In the genomic region with DNA sequence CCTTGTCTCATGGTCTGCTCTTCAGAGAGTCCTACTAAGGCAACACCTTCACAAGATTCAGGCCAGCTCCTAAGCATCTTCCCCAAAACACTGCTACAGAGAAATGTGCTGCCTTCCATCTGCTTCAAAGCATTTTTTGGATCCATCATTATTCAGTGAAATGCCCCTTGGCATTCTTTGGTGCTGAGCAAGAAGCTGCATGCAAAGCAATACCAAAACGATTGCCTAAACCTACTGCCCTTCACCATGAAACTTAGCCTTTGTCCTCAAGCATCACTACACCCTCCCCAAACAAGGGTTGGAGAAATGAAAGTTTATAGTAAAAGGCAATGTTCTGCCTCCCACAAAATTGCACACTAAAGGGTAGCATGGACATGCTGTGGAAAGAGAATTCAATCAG, we compare ENCODE assay signal across 1 cellular context.
TF ChIP-seq lines count a peak whose summit lies in the region.

No MANE protein-coding gene starts in this region.

TF ChIP-seq in SK-N-SH treated with all-trans-retinoic acid at 6 μM for 48 hours, 23 proteins besides CTCF, POLR2A, EP300 and RAD21 (continued from another document):
- TF ChIP-seq, protein P1, sequence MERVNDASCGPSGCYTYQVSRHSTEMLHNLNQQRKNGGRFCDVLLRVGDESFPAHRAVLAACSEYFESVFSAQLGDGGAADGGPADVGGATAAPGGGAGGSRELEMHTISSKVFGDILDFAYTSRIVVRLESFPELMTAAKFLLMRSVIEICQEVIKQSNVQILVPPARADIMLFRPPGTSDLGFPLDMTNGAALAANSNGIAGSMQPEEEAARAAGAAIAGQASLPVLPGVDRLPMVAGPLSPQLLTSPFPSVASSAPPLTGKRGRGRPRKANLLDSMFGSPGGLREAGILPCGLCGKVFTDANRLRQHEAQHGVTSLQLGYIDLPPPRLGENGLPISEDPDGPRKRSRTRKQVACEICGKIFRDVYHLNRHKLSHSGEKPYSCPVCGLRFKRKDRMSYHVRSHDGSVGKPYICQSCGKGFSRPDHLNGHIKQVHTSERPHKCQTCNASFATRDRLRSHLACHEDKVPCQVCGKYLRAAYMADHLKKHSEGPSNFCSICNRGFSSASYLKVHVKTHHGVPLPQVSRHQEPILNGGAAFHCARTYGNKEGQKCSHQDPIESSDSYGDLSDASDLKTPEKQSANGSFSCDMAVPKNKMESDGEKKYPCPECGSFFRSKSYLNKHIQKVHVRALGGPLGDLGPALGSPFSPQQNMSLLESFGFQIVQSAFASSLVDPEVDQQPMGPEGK (CRISPR knock-in tag; IDR thresholded peaks at IDR 0.05; ENCODE audit: borderline replicate concordance), result no peak
- TF ChIP-seq ZNF70 (CRISPR knock-in tag; IDR thresholded peaks at IDR 0.05) (no peak), TOX (CRISPR knock-in tag; IDR thresholded peaks at IDR 0.05; ENCODE audit: borderline replicate concordance) (no peak), ZNF8 (CRISPR knock-in tag; IDR thresholded peaks at IDR 0.05) (no peak), OSR1 (CRISPR knock-in tag; IDR thresholded peaks at IDR 0.05) (no peak)
